16 cellular contexts compared by ENCODE assay signal in genomic region chr1:188365874-188366273, GRCh38.
"Had no signal": no experiment of that assay in that cellular context is flagged by ENCODE, and none has a peak within 500 bp of the region (broad histone marks: within the 10 kb centered on the region; RNA-seq: fewer than 3 reads in every experiment).

No MANE protein-coding gene starts in this region.

- H2AFZ ChIP-seq: parathyroid adenoma had no signal

- H3K4me1 Mint-ChIP-seq: activated naive CD8-positive, alpha-beta T cell treated with anti-CD3 and anti-CD28 coated beads, Interleukin-2, amount 10 ng/mL, durations not matched to agents 7 days and 5 days had no signal

- ATAC-seq: left lobe of liver, right cardiac atrium had no signal

- H3K4me1 ChIP-seq: parathyroid adenoma had no signal

- H3K4me3 Mint-ChIP-seq: activated naive CD8-positive, alpha-beta T cell treated with anti-CD3 and anti-CD28 coated beads, Interleukin-2, amount 10 ng/mL, durations not matched to agents 7 days and 5 days; activated T-helper 1 cell treated with anti-CD3 and anti-CD28 coated beads, Interleukin-12 subunit alpha, Interleukin-12 subunit beta, Interleukin-2, Interleukin-4 antibody, amounts not matched to agents 30 ng/mL and 10 ng/mL and 1 ng/mL, durations not matched to agents 14 hours and 24 hours and 36 hours had no signal

- H3K4me3 ChIP-seq: skin epidermis, tibial nerve had no signal

- H3K36me3 ChIP-seq: tibial nerve had no signal

- H3K27me3 Mint-ChIP-seq: activated naive CD8-positive, alpha-beta T cell treated with anti-CD3 and anti-CD28 coated beads, Interleukin-2, amount 10 ng/mL, durations not matched to agents 7 days and 5 days had no signal

- H3K9me3 Mint-ChIP-seq: activated T-helper 1 cell treated with anti-CD3 and anti-CD28 coated beads, Interleukin-12 subunit alpha, Interleukin-12 subunit beta, Interleukin-2, Interleukin-4 antibody, amounts not matched to agents 30 ng/mL and 10 ng/mL and 1 ng/mL, durations not matched to agents 14 hours and 24 hours and 36 hours had no signal

- H3K79me2 ChIP-seq: parathyroid adenoma had no signal

- H3K36me3 Mint-ChIP-seq: activated naive CD8-positive, alpha-beta T cell treated with anti-CD3 and anti-CD28 coated beads, Interleukin-2, amount 10 ng/mL, durations not matched to agents 7 days and 5 days had no signal

- H3K27ac ChIP-seq: parathyroid adenoma, skin epidermis, tibial nerve had no signal

- H3K27ac Mint-ChIP-seq: activated naive CD8-positive, alpha-beta T cell treated with anti-CD3 and anti-CD28 coated beads, Interleukin-2, amount 10 ng/mL, durations not matched to agents 7 days and 5 days; activated T-helper 1 cell treated with anti-CD3 and anti-CD28 coated beads, Interleukin-12 subunit alpha, Interleukin-12 subunit beta, Interleukin-2, Interleukin-4 antibody, amounts not matched to agents 30 ng/mL and 10 ng/mL and 1 ng/mL, durations not matched to agents 14 hours and 24 hours and 36 hours had no signal

- H3K27me3 ChIP-seq: tibial nerve had no signal

- DNase-seq: activated CD4-positive, CD25-positive, alpha-beta regulatory T cell treated with anti-CD3 and anti-CD28 coated beads, Interleukin-2, amount 50 U/mL, for 72 hours; activated naive CD4-positive, alpha-beta T cell; activated naive CD8-positive, alpha-beta T cell treated with anti-CD3 and anti-CD28 coated beads, Interleukin-2, amount 10 ng/mL, durations not matched to agents 7 days and 5 days; anterior cingulate cortex; cerebellar nuclear complex; right cardiac atrium; stimulated activated CD4-positive, alpha-beta T cell treated with anti-CD3 and anti-CD28 coated beads, Interleukin-15, amount 100 ng/mL, for 24 hours; stimulated activated CD4-positive, alpha-beta T cell treated with anti-CD3 and anti-CD28 coated beads, Interleukin-4, amount 100 ng/mL, for 24 hours; stimulated activated naive CD4-positive, alpha-beta T cell; T-helper 1 cell; T1000 had no signal

- H3K9ac ChIP-seq: parathyroid adenoma had no signal

- H3K9me3 ChIP-seq: tibial nerve had no signal
